ENCODE assay signal across 29 cellular contexts in the genomic region with DNA sequence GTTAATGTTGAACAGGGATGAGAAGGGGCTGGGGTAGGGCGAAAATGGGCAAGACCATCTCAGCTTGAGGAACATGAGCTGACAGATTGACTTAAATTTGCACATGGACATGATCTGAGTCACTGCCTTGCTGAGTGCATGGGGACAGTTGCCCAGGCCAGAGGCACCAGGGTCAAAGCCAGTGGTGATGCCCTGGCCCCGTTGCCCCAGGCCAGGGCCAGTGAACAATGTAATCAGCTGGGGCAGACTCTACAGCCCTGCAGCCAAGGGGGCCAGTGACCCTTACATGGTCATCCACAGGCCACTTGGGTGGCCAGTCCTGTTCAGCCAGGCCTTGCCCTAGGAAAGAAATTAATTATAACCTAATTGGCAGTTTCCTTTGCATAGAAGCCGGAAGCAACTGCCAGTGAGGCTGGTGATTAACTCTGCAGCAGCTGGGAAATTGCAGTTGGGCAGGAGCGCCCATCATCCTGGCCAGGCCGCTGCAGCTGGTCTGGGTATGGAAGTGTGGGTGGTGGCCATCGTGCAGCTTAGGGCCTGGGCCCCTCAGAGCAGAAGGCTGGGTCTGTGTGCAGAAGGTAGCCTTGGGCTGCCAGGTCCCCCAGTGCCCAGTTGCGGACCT. TPM values are rescaled to one million over a fixed set of nuclear protein-coding genes. Genes with fewer than 3 reads are reported as not detected.
"Had no signal": no experiment of that assay in that cellular context is flagged by ENCODE, and none has a peak within 500 bp of the region (broad histone marks: within the 10 kb centered on the region; RNA-seq: fewer than 3 reads in every experiment).

No MANE protein-coding gene starts in this region.

- H3K9me3 ChIP-seq: MG63 had no signal

- H3K36me3 ChIP-seq: brain microvascular endothelial cell, cardiac muscle cell, MG63 had no signal

- DNase-seq: activated B cell treated with CpG ODN at 0.5 μM for 24 hours; activated CD4-positive, alpha-beta T cell treated with anti-CD3 and anti-CD28 coated beads for 1 hour; activated CD4-positive, alpha-beta T cell treated with anti-CD3 and anti-CD28 coated beads, Interleukin-2, amount 10 ng/mL, durations not matched to agents 24 days and 14 days; activated CD4-positive, alpha-beta T cell treated with anti-CD3 and anti-CD28 coated beads, Interleukin-2, amount 50 U/mL, for 48 hours; activated CD8-positive, alpha-beta memory T cell treated with anti-CD3 and anti-CD28 coated beads, Interleukin-2, amount 10 ng/mL, durations not matched to agents 7 days and 5 days; activated effector memory CD4-positive, alpha-beta T cell treated with anti-CD3 and anti-CD28 coated beads, Interleukin-2, amount 50 U/mL, for 16 hours; activated naive CD4-positive, alpha-beta T cell treated with Interleukin-2 at 50 U/mL for 16 hours; activated T-cell treated with anti-CD3 and anti-CD28 coated beads, Interleukin-2, amount 50 U/mL, for 24 hours; brain microvascular endothelial cell; MG63; MV-4-11; NCI-H1092 treated with DMSO at 0.1 percent for 48 hours; NCI-H1436 treated with DMSO at 0.1 percent for 48 hours; NCI-H1930; NCI-H2171; NCI-H2227 treated with DMSO at 0.1 percent for 48 hours; NCI-H446 treated with DMSO at 0.1 percent for 48 hours; NCI-H524 treated with DMSO at 0.1 percent for 48 hours; PC-3; SHP77 treated with DMSO at 0.1 percent for 48 hours; T-cell; T-helper 2 cell; T1000 had no signal

- H3K27ac ChIP-seq: brain microvascular endothelial cell, cardiac muscle cell, KMS-11 had no signal

- H3K4me3 ChIP-seq: cardiac muscle cell, MG63 had no signal

- ATAC-seq: activated CD8-positive, alpha-beta memory T cell treated with anti-CD3 and anti-CD28 coated beads, Interleukin-2, amount 10 ng/mL, durations not matched to agents 7 days and 5 days; activated naive CD4-positive, alpha-beta T cell treated with anti-CD3 and anti-CD28 coated beads, Interleukin-2, amount 50 U/mL, for 72 hours; PC-3; T-cell had no signal

- FAIRE-seq: RCC 7860, TTC549 had no signal

- H3K27me3 ChIP-seq: brain microvascular endothelial cell, cardiac muscle cell, MG63 had no signal

RNA-seq across cellular contexts. Expression of a gene that starts 9.6 kb away (rescaled TPM):
- total RNA-seq: activated B cell treated with CpG ODN at 0.5 μM for 24 hours, PC-3, SK-MEL-5 had no signal
